1 cellular context compared by ENCODE assay signal in the genomic region with DNA sequence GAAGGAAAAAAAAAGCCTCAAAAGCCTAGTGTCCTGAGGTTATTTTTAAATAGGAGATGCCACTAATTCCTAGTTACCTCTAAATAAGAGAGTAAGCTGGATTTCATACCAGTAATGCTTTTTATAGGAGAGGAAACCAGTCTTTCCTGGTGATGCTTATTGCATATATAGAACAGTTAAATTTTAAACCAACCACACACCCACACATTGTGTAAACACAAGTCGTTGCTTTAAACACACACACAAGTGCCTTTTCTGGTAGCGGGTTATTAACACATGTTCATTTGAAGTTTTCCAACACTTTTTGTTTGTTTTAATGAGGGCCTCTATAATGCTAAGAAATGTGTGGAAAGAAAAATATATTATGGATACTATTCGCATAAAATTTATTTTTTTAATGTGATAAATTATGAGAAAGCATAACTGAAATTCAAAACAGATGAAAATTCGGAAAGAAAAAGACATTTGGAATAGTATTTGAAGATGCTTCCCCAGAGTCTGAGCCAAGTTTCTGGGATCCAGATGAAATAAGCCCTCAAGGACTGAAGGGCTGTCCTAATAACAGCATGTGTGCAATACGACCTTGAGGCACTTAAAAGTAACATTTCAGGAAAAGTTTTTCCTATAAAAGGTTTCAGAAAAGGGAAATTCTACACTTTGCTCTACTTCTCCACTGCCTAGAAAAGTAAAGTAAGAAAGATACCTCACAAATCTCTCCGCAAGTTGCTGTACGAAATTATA.
TF ChIP-seq lines count a peak whose summit lies in the region.

No MANE protein-coding gene starts in this region.

TF ChIP-seq in HepG2, 621 proteins besides CTCF, POLR2A, EP300 and RAD21 (continues in another document):
- TF ChIP-seq SOX13 (IDR thresholded peaks at IDR 0.05), result no peak
- TF ChIP-seq SOX13 (CRISPR knock-in tag; conservative IDR thresholded peaks at IDR 0.05 in 1 of 2, IDR thresholded peaks at IDR 0.05 in 1 of 2), result peak in 1 of 2 experiments; percentile 60; a peak in 2 of 4 replicates
- no peak for TF ChIP-seq FOXA1 (IDR thresholded peaks at IDR 0.05)
- TF ChIP-seq FOXA1 (CRISPR knock-in tag; IDR thresholded peaks at IDR 0.05), result peak; percentile 69
- TF ChIP-seq, protein P1, sequence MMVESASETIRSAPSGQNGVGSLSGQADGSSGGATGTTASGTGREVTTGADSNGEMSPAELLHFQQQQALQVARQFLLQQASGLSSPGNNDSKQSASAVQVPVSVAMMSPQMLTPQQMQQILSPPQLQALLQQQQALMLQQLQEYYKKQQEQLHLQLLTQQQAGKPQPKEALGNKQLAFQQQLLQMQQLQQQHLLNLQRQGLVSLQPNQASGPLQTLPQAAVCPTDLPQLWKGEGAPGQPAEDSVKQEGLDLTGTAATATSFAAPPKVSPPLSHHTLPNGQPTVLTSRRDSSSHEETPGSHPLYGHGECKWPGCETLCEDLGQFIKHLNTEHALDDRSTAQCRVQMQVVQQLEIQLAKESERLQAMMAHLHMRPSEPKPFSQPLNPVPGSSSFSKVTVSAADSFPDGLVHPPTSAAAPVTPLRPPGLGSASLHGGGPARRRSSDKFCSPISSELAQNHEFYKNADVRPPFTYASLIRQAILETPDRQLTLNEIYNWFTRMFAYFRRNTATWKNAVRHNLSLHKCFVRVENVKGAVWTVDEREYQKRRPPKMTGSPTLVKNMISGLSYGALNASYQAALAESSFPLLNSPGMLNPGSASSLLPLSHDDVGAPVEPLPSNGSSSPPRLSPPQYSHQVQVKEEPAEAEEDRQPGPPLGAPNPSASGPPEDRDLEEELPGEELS (CRISPR knock-in tag; IDR thresholded peaks at IDR 0.05), result 0 out of 2 replicates have a peak, but pooled peaks have one; percentile 36
- no peak for TF ChIP-seq ADNP (CRISPR knock-in tag; IDR thresholded peaks at IDR 0.05)
- TF ChIP-seq, protein P2, sequence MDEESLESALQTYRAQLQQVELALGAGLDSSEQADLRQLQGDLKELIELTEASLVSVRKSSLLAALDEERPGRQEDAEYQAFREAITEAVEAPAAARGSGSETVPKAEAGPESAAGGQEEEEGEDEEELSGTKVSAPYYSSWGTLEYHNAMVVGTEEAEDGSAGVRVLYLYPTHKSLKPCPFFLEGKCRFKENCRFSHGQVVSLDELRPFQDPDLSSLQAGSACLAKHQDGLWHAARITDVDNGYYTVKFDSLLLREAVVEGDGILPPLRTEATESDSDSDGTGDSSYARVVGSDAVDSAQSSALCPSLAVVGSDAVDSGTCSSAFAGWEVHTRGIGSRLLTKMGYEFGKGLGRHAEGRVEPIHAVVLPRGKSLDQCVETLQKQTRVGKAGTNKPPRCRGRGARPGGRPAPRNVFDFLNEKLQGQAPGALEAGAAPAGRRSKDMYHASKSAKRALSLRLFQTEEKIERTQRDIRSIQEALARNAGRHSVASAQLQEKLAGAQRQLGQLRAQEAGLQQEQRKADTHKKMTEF (CRISPR knock-in tag; IDR thresholded peaks at IDR 0.05), result 0 out of 2 replicates have a peak, but pooled peaks have one; percentile 16
- TF ChIP-seq, protein P3, sequence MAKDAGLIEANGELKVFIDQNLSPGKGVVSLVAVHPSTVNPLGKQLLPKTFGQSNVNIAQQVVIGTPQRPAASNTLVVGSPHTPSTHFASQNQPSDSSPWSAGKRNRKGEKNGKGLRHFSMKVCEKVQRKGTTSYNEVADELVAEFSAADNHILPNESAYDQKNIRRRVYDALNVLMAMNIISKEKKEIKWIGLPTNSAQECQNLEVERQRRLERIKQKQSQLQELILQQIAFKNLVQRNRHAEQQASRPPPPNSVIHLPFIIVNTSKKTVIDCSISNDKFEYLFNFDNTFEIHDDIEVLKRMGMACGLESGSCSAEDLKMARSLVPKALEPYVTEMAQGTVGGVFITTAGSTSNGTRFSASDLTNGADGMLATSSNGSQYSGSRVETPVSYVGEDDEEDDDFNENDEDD (CRISPR knock-in tag; IDR thresholded peaks at IDR 0.05; ENCODE audit: borderline replicate concordance), result 0 out of 2 replicates have a peak, but pooled peaks have one; percentile 16
- peak; percentile 81 for TF ChIP-seq BCL6 (CRISPR knock-in tag; IDR thresholded peaks at IDR 0.05)
- peak; percentile 17; the same call in 1 of the 2 replicates for TF ChIP-seq DPF2 (CRISPR knock-in tag; IDR thresholded peaks at IDR 0.05; ENCODE audit: borderline replicate concordance, low read depth)
- 0 out of 2 replicates have a peak, but pooled peaks have one; percentile 26 for TF ChIP-seq KDM6A (CRISPR knock-in tag; IDR thresholded peaks at IDR 0.05; ENCODE audit: low read depth)
- peak; percentile 35; the same call in 1 of the 2 replicates for TF ChIP-seq SOX5 (CRISPR knock-in tag; IDR thresholded peaks at IDR 0.05; ENCODE audit: borderline replicate concordance)
- no peak for TF ChIP-seq FOXP1 (IDR thresholded peaks at IDR 0.05)
- TF ChIP-seq FOXP1 (CRISPR knock-in tag; IDR thresholded peaks at IDR 0.05), result peak; percentile 69
- TF ChIP-seq PPARG (CRISPR knock-in tag; conservative IDR thresholded peaks at IDR 0.05), result 0 out of 2 replicates have a peak, but pooled peaks have one; percentile 27
- peak; percentile 29 for TF ChIP-seq NCOA2 (CRISPR knock-in tag; IDR thresholded peaks at IDR 0.05)
- no peak for TF ChIP-seq ZNF160 (CRISPR knock-in tag; IDR thresholded peaks at IDR 0.05)
- TF ChIP-seq, protein P4, sequence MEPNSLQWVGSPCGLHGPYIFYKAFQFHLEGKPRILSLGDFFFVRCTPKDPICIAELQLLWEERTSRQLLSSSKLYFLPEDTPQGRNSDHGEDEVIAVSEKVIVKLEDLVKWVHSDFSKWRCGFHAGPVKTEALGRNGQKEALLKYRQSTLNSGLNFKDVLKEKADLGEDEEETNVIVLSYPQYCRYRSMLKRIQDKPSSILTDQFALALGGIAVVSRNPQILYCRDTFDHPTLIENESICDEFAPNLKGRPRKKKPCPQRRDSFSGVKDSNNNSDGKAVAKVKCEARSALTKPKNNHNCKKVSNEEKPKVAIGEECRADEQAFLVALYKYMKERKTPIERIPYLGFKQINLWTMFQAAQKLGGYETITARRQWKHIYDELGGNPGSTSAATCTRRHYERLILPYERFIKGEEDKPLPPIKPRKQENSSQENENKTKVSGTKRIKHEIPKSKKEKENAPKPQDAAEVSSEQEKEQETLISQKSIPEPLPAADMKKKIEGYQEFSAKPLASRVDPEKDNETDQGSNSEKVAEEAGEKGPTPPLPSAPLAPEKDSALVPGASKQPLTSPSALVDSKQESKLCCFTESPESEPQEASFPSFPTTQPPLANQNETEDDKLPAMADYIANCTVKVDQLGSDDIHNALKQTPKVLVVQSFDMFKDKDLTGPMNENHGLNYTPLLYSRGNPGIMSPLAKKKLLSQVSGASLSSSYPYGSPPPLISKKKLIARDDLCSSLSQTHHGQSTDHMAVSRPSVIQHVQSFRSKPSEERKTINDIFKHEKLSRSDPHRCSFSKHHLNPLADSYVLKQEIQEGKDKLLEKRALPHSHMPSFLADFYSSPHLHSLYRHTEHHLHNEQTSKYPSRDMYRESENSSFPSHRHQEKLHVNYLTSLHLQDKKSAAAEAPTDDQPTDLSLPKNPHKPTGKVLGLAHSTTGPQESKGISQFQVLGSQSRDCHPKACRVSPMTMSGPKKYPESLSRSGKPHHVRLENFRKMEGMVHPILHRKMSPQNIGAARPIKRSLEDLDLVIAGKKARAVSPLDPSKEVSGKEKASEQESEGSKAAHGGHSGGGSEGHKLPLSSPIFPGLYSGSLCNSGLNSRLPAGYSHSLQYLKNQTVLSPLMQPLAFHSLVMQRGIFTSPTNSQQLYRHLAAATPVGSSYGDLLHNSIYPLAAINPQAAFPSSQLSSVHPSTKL (CRISPR knock-in tag; IDR thresholded peaks at IDR 0.05), result peak; percentile 69
- peak; percentile 30; the same call in 1 of the 2 replicates for TF ChIP-seq MED1 (CRISPR knock-in tag; IDR thresholded peaks at IDR 0.05)
- TF ChIP-seq MED13 (CRISPR knock-in tag; IDR thresholded peaks at IDR 0.05), result no peak
- TF ChIP-seq BRCA1 (CRISPR knock-in tag; IDR thresholded peaks at IDR 0.05), result no peak
- no peak for TF ChIP-seq CCAR2 (optimal IDR thresholded peaks at IDR 0.05; ENCODE audit: low read depth, low read length)
- no peak for TF ChIP-seq STAT5B (CRISPR knock-in tag; IDR thresholded peaks at IDR 0.05)
- peak; percentile 42; the same call in 1 of the 2 replicates for TF ChIP-seq SAP130 (CRISPR knock-in tag; IDR thresholded peaks at IDR 0.05; ENCODE audit: low read depth)
- TF ChIP-seq, protein P5, sequence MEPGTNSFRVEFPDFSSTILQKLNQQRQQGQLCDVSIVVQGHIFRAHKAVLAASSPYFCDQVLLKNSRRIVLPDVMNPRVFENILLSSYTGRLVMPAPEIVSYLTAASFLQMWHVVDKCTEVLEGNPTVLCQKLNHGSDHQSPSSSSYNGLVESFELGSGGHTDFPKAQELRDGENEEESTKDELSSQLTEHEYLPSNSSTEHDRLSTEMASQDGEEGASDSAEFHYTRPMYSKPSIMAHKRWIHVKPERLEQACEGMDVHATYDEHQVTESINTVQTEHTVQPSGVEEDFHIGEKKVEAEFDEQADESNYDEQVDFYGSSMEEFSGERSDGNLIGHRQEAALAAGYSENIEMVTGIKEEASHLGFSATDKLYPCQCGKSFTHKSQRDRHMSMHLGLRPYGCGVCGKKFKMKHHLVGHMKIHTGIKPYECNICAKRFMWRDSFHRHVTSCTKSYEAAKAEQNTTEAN (CRISPR knock-in tag; conservative IDR thresholded peaks at IDR 0.05), result 0 out of 2 replicates have a peak, but pooled peaks have one; percentile 30
- peak; percentile 31; the same call in 1 of the 2 replicates for TF ChIP-seq FOXK1 (CRISPR knock-in tag; IDR thresholded peaks at IDR 0.05; ENCODE audit: borderline replicate concordance, low read depth)
- 0 out of 2 replicates have a peak, but pooled peaks have one; percentile 12 for TF ChIP-seq ZNF331 (CRISPR knock-in tag; IDR thresholded peaks at IDR 0.05)
- no peak for TF ChIP-seq THYN1 (CRISPR knock-in tag; IDR thresholded peaks at IDR 0.05; ENCODE audit: borderline replicate concordance, low read depth)
- TF ChIP-seq GFI1 (CRISPR knock-in tag; IDR thresholded peaks at IDR 0.05; ENCODE audit: borderline replicate concordance), result 0 out of 2 replicates have a peak, but pooled peaks have one; percentile 19
- 0 out of 2 replicates have a peak, but pooled peaks have one; percentile 36 for TF ChIP-seq CREM (IDR thresholded peaks at IDR 0.05)
- TF ChIP-seq CREM (CRISPR knock-in tag; IDR thresholded peaks at IDR 0.05), result no peak
- 0 out of 2 replicates have a peak, but pooled peaks have one; percentile 16 for TF ChIP-seq TCF7 (IDR thresholded peaks at IDR 0.05; ENCODE audit: low read depth)
- no peak for TF ChIP-seq ZNF234 (CRISPR knock-in tag; conservative IDR thresholded peaks at IDR 0.05)
- TF ChIP-seq HMG20A (CRISPR knock-in tag; IDR thresholded peaks at IDR 0.05; ENCODE audit: borderline replicate concordance), result peak; percentile 48; the same call in 1 of the 2 replicates
- TF ChIP-seq TCF7L2 (IDR thresholded peaks at IDR 0.05; ENCODE audit: low read depth, low read length), result no peak
- TF ChIP-seq, protein P6, sequence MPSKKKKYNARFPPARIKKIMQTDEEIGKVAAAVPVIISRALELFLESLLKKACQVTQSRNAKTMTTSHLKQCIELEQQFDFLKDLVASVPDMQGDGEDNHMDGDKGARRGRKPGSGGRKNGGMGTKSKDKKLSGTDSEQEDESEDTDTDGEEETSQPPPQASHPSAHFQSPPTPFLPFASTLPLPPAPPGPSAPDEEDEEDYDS (CRISPR knock-in tag; IDR thresholded peaks at IDR 0.05), result 0 out of 2 replicates have a peak, but pooled peaks have one; percentile 38
- peak; percentile 85 for TF ChIP-seq FOXA3 (CRISPR knock-in tag; IDR thresholded peaks at IDR 0.05)
- TF ChIP-seq, protein P7, sequence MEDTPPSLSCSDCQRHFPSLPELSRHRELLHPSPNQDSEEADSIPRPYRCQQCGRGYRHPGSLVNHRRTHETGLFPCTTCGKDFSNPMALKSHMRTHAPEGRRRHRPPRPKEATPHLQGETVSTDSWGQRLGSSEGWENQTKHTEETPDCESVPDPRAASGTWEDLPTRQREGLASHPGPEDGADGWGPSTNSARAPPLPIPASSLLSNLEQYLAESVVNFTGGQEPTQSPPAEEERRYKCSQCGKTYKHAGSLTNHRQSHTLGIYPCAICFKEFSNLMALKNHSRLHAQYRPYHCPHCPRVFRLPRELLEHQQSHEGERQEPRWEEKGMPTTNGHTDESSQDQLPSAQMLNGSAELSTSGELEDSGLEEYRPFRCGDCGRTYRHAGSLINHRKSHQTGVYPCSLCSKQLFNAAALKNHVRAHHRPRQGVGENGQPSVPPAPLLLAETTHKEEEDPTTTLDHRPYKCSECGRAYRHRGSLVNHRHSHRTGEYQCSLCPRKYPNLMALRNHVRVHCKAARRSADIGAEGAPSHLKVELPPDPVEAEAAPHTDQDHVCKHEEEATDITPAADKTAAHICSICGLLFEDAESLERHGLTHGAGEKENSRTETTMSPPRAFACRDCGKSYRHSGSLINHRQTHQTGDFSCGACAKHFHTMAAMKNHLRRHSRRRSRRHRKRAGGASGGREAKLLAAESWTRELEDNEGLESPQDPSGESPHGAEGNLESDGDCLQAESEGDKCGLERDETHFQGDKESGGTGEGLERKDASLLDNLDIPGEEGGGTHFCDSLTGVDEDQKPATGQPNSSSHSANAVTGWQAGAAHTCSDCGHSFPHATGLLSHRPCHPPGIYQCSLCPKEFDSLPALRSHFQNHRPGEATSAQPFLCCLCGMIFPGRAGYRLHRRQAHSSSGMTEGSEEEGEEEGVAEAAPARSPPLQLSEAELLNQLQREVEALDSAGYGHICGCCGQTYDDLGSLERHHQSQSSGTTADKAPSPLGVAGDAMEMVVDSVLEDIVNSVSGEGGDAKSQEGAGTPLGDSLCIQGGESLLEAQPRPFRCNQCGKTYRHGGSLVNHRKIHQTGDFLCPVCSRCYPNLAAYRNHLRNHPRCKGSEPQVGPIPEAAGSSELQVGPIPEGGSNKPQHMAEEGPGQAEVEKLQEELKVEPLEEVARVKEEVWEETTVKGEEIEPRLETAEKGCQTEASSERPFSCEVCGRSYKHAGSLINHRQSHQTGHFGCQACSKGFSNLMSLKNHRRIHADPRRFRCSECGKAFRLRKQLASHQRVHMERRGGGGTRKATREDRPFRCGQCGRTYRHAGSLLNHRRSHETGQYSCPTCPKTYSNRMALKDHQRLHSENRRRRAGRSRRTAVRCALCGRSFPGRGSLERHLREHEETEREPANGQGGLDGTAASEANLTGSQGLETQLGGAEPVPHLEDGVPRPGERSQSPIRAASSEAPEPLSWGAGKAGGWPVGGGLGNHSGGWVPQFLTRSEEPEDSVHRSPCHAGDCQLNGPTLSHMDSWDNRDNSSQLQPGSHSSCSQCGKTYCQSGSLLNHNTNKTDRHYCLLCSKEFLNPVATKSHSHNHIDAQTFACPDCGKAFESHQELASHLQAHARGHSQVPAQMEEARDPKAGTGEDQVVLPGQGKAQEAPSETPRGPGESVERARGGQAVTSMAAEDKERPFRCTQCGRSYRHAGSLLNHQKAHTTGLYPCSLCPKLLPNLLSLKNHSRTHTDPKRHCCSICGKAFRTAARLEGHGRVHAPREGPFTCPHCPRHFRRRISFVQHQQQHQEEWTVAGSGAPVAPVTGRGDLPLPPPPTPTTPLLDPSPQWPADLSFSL (CRISPR knock-in tag; IDR thresholded peaks at IDR 0.05), result peak; percentile 80; the same call in 1 of the 2 replicates
- peak; percentile 47; the same call in 1 of the 2 replicates for TF ChIP-seq TBX3 (IDR thresholded peaks at IDR 0.05; ENCODE audit: borderline replicate concordance)
- TF ChIP-seq CHCHD3 (CRISPR knock-in tag; IDR thresholded peaks at IDR 0.05), result no peak
- peak; percentile 27; the same call in 1 of the 2 replicates for TF ChIP-seq CEBPG (CRISPR knock-in tag; IDR thresholded peaks at IDR 0.05)
